Comparison of ENCODE assay signal across 9 cellular contexts in genomic region chr19:49684251-49684982, GRCh38. TPM values are rescaled to one million over a fixed set of nuclear protein-coding genes. Genes with fewer than 3 reads are reported as not detected.
A peak's percentile ranks its signal among the peaks of the same experiment; 100 is the strongest.
DNase-seq lines count a peak whose midpoint lies in the region; ATAC-seq and TF ChIP-seq lines count a peak whose summit lies in the region.
"Had no signal": no experiment of that assay in that cellular context is flagged by ENCODE, and none has a peak within 500 bp of the region (broad histone marks: within the 10 kb centered on the region; RNA-seq: fewer than 3 reads in every experiment).

No MANE protein-coding gene starts in this region.

- no peak overlapping the region for H3K27ac ChIP-seq in adrenal gland
- H3K27ac ChIP-seq: left lung had no signal

- no peak overlapping the region for H3K4me3 ChIP-seq in adrenal gland
- H3K4me3 ChIP-seq: left lung had no signal

- WGBS in adrenal gland, 4 donors, result 74 to 89% (median 80%) methylated on average over 16 to 35 of the region's 35 CpGs

- H3K9me3 Mint-ChIP-seq in HFFc6, result no peaks in the 10 kb centered on the region

- TF ChIP-seq POLR2A in adrenal gland (IDR thresholded peaks at IDR 0.05), result no peak

- peaks cover 14% of the 10 kb centered on the region for H3K4me1 Mint-ChIP-seq in HFFc6 (ENCODE audit: low read depth)

- peaks cover 7% of the 10 kb centered on the region for H3K27me3 Mint-ChIP-seq in HFFc6 (ENCODE audit: insufficient read depth)

- intact Hi-C loops in adrenal gland (cut with DNase I), result no loop called here

- H3K36me3 Mint-ChIP-seq in HFFc6 (ENCODE audit: low read depth), result peaks cover 14% of the 10 kb centered on the region

- no peaks in the 10 kb centered on the region for H3K9me3 ChIP-seq in adrenal gland (replicated peaks in 1 of 3)
- H3K9me3 ChIP-seq: left lung had no signal

- H3K27ac Mint-ChIP-seq in HFFc6, result no peak overlapping the region

- peaks cover 22 to 31% of the 10 kb centered on the region in 2 donors for H3K4me1 ChIP-seq in adrenal gland (replicated peaks in 1 of 2)

- no peak overlapping the region for H3K4me3 Mint-ChIP-seq in HFFc6

- H3K36me3 ChIP-seq in adrenal gland (replicated peaks in 1 of 2), result peaks cover 0 to 58% of the 10 kb centered on the region in 2 donors

- no peak for ATAC-seq in GM21619 (IDR thresholded peaks at IDR 0.05; ENCODE audit: unreplicated experiment)
- no peak for ATAC-seq in HG03095 (IDR thresholded peaks at IDR 0.05; ENCODE audit: unreplicated experiment)
- ATAC-seq: left lung had no signal

- H3K27me3 ChIP-seq in adrenal gland, result no peaks in the 10 kb centered on the region

- DNase-seq in ELF-1 (ENCODE audit: low read depth, low spot score) (peak; percentile 34), HFFc6 (no peak), adrenal gland (peak in 3 of 7 donors; percentile 22 to 37 (median 29)), myocyte (ENCODE audit: low read depth) (peak; percentile 15), NCI-H2081 treated with DMSO at 0.1 percent for 48 hours (lab: John Stamatoyannopoulos, UW) (no peak), NCI-H1092 (lab: John Stamatoyannopoulos, UW) (no peak)

- TF ChIP-seq CTCF in HFFc6 (IDR thresholded peaks at IDR 0.05) (peak; percentile 71), adrenal gland (IDR thresholded peaks at IDR 0.05) (peak in 4 of 6 experiments; percentile 17 to 38 (median 28))

RNA-seq across cellular contexts. Expression of gene ADM5, which starts 5.0 kb away (rescaled TPM):
- total RNA-seq in HFFc6 (2021; fragmentation: NEBNext Ultra II Directional; extraction: Animal tissue kit (Norgen Biotek cat#: 25700)), result under 1 TPM; 0.74 to 0.99 (median 0.87) TPM
- 1 to 10 TPM in 1 of 8 donors, under 1 TPM in 7; 0.18 to 1.2 (median 0.50) TPM for total RNA-seq in adrenal gland
- polyA plus RNA-seq in adrenal gland, result 1 to 10 TPM in 2 of 3 donors, not detected in 1; 1.9 to 2.0 TPM
- total RNA-seq in myocyte, result 0.99 and 1.3 TPM in 2 replicates
- 0.43 TPM for polyA plus RNA-seq in myocyte (2012)

RNA-seq across cellular contexts. Expression of gene CPT1C, which starts 6.5 kb away (rescaled TPM):
- total RNA-seq in HFFc6 (2021; fragmentation: NEBNext Ultra II Directional; extraction: Animal tissue kit (Norgen Biotek cat#: 25700)), result 10 to 100 TPM; 32.7 to 42.6 (median 36.4) TPM
- total RNA-seq in adrenal gland (1 to 10 TPM in 7 of 8 donors, not detected in 1; 2.4 to 9.4 (median 5.9) TPM), myocyte (1.4 and 1.7 TPM in 2 replicates)
- 10 to 100 TPM in 2 of 3 donors, 1 to 10 TPM in 1; 5.8 to 55.7 (median 14.1) TPM for polyA plus RNA-seq in adrenal gland
- 1.4 TPM for polyA plus RNA-seq in myocyte (2012)

RNA-seq across cellular contexts. Expression of gene PRMT1, which starts 7.3 kb away (rescaled TPM):
- total RNA-seq in HFFc6 (2021; fragmentation: NEBNext Ultra II Directional; extraction: Animal tissue kit (Norgen Biotek cat#: 25700)), result 100 to 1,000 TPM; 209 to 226 (median 217) TPM
- total RNA-seq in adrenal gland (100 to 1,000 TPM in 7 of 8 donors, 10 to 100 TPM in 1; 80.4 to 262 (median 159) TPM), myocyte (528 and 584 TPM in 2 replicates)
- polyA plus RNA-seq in adrenal gland, result 100 to 1,000 TPM; 158 to 198 (median 179) TPM
- 256 TPM for polyA plus RNA-seq in myocyte (2012)

RNA-seq across cellular contexts. Expression of gene BCL2L12, which starts 18.7 kb away (rescaled TPM):
- total RNA-seq in HFFc6 (2021; fragmentation: NEBNext Ultra II Directional; extraction: Animal tissue kit (Norgen Biotek cat#: 25700)), result 10 to 100 TPM; 23.9 to 34.2 (median 33.4) TPM
- 10 to 100 TPM in 4 of 8 donors, 1 to 10 TPM in 4; 3.3 to 16.3 (median 9.9) TPM for total RNA-seq in adrenal gland
- 10 to 100 TPM in 2 of 3 donors, 1 to 10 TPM in 1; 3.5 to 15.4 (median 13.9) TPM for polyA plus RNA-seq in adrenal gland
- 11.4 and 11.8 TPM in 2 replicates for total RNA-seq in myocyte
- 23.7 TPM for polyA plus RNA-seq in myocyte (2012)

RNA-seq across cellular contexts. Expression of gene IRF3, which starts 18.8 kb away (rescaled TPM):
- total RNA-seq in HFFc6 (2021; fragmentation: NEBNext Ultra II Directional; extraction: Animal tissue kit (Norgen Biotek cat#: 25700)), result 10 to 100 TPM; 55.5 to 72.8 (median 58.7) TPM
- 100 to 1,000 TPM in 2 of 8 donors, 10 to 100 TPM in 6; 33.7 to 108 (median 64.4) TPM for total RNA-seq in adrenal gland
- polyA plus RNA-seq in adrenal gland, result 100 to 1,000 TPM in 2 of 3 donors, 10 to 100 TPM in 1; 23.2 to 328 (median 159) TPM
- total RNA-seq in myocyte, result 34.7 and 35.8 TPM in 2 replicates
- 76.8 TPM for polyA plus RNA-seq in myocyte (2012)

Comparison
In these comparisons a context has a peak if more than half of its experiments do, and no peak if none do; other contexts are left out.
1. DNase-seq: peak in ELF-1 (single experiment) and myocyte (single experiment); none in HFFc6 (single experiment), NCI-H2081 treated with DMSO at 0.1 percent for 48 hours (single experiment) and NCI-H1092 (single experiment).